In genomic region chr2:170928824-170929685, GRCh38 we compare ENCODE assay signal across 8 cellular contexts. TPM values are rescaled to one million over a fixed set of nuclear protein-coding genes. Genes with fewer than 3 reads are reported as not detected.
A peak's percentile ranks its signal among the peaks of the same experiment; 100 is the strongest.
DNase-seq lines count a peak whose midpoint lies in the region; ATAC-seq, FAIRE-seq and TF ChIP-seq lines count a peak whose summit lies in the region.

TSS of gene GORASP2 (plus strand) at chr2:170929253. CDS start at chr2:170929341, 88 bp downstream.

- intact Hi-C loops in Right ventricle myocardium inferior (cut with DNase I) = loop anchor here (1.0 kb wide), 1 partner anchor 232 kb away; no protein-coding TSS in a partner anchor
- intact Hi-C loops in pancreas (cut with DNase I) = no loop called here
- intact Hi-C loops in tibial artery (cut with DNase I; ENCODE audit: low total_unique reads) = no loop called here

- H3K4me1 ChIP-seq in pancreas (peaks cover 15 to 27% (median 18%) of the 10 kb centered on the region in 3 donors), tibial artery (peaks cover 0 to 45% (median 21%) of the 10 kb centered on the region in 4 donors)

- peak within 1 kb of the TSS; percentile 94 to 97 (median 96) for H3K27ac ChIP-seq in pancreas
- H3K27ac ChIP-seq in tibial artery = peak within 1 kb of the TSS; percentile 98 to 99

- ATAC-seq in HG02763 (IDR thresholded peaks at IDR 0.05; ENCODE audit: unreplicated experiment) (peak; percentile 88), Right ventricle myocardium inferior (peak; percentile 98), pancreas (peak; percentile 88 to 96 (median 92))

- H3K36me3 ChIP-seq in pancreas = no peaks in the 10 kb centered on the region
- no peaks in the 10 kb centered on the region for H3K36me3 ChIP-seq in tibial artery

- TF ChIP-seq CTCF in GM12874 (IDR thresholded peaks at IDR 0.05; ENCODE audit: insufficient read depth, low read depth, low read length) (peak; percentile 90), pancreas (IDR thresholded peaks at IDR 0.05) (peak; percentile 91 to 99 (median 98)), tibial artery (IDR thresholded peaks at IDR 0.05) (peak; percentile 97 to 98)

- DNase-seq in NCI-H1417 (lab: John Stamatoyannopoulos, UW) (peak; percentile 82 to 93 (median 90)), SW 1271 (lab: John Stamatoyannopoulos, UW) (peak; percentile 96 to 98), Right ventricle myocardium inferior (ENCODE audit: missing footprints) (peak; percentile 99), pancreas (peak; percentile 97 to 99 (median 99)), tibial artery (peak; percentile 99)
- DNase-seq in activated naive CD8-positive, alpha-beta T cell treated with anti-CD3 and anti-CD28 coated beads, Interleukin-2, amount 50 U/mL, for 16 hours (ENCODE audit: low read depth, low spot score) = peak; percentile 94

- 0% methylated on average over 78 to 95 of the region's 95 CpGs for WGBS in pancreas, 2 donors

- H3K4me3 ChIP-seq in pancreas (peak within 1 kb of the TSS; percentile 76 to 99 (median 97)), tibial artery (peak within 1 kb of the TSS; percentile 92 to 99)

- H3K9me3 ChIP-seq in pancreas (no peaks in the 10 kb centered on the region), tibial artery (no peaks in the 10 kb centered on the region)

- H3K27me3 ChIP-seq in pancreas (no peaks in the 10 kb centered on the region), tibial artery (no peaks in the 10 kb centered on the region)

- peak; percentile 37 for FAIRE-seq in pancreas (lab: Jason Lieb, UNC)

RNA-seq across cellular contexts. Expression of gene GORASP2, which starts in this region (rescaled TPM):
- total RNA-seq in Right ventricle myocardium inferior = 57.1 TPM
- total RNA-seq in pancreas = 10 to 100 TPM; 35.8 to 52.4 (median 45.8) TPM
- 10 to 100 TPM; 22.6 to 31.4 TPM for polyA plus RNA-seq in pancreas

Comparison
In these comparisons a context has a peak if more than half of its experiments do, and no peak if none do; other contexts are left out.
1. Peak in every context shown above with its lines: DNase-seq, ATAC-seq, H3K4me3 ChIP-seq and H3K27ac ChIP-seq.